In genomic region chr4:85127653-85128052, GRCh38 we compare ENCODE assay signal across 1 cellular context.
A peak's percentile ranks its signal among the peaks of the same experiment; 100 is the strongest.
TF ChIP-seq lines count a peak whose summit lies in the region.

No MANE protein-coding gene starts in this region.

TF ChIP-seq in WTC11, 78 proteins besides CTCF, POLR2A, EP300 and RAD21 (continued from another document):
- TF ChIP-seq USF1 (CRISPR knock-in tag; IDR thresholded peaks at IDR 0.05): peak; percentile 81
- TF ChIP-seq GABPB1 (CRISPR knock-in tag; IDR thresholded peaks at IDR 0.05): no peak
- TF ChIP-seq IRF2 (CRISPR knock-in tag; IDR thresholded peaks at IDR 0.05; ENCODE audit: borderline replicate concordance, low read depth): no peak
TF ChIP-seq in WTC11: peak in this region for 3.
